25 cellular contexts compared by ENCODE assay signal in genomic region chrX:153297376-153297775, GRCh38. TPM values are rescaled to one million over a fixed set of nuclear protein-coding genes. Genes with fewer than 3 reads are reported as not detected.
DNase-seq lines count a peak whose midpoint lies in the region; ATAC-seq, FAIRE-seq and TF ChIP-seq lines count a peak whose summit lies in the region.
"Had no signal": no experiment of that assay in that cellular context is flagged by ENCODE, and none has a peak within 500 bp of the region (broad histone marks: within the 10 kb centered on the region; RNA-seq: fewer than 3 reads in every experiment).

No MANE protein-coding gene starts in this region.

- FAIRE-seq in bronchial epithelial cell (lab: Jason Lieb, UNC), result peak; percentile 98
- FAIRE-seq: A549, D721Med, GM12878, H54 had no signal

- no peaks in the 10 kb centered on the region for H3K27me3 ChIP-seq in bronchial epithelial cell (ENCODE audit: control insufficient read depth, insufficient read depth, low read length)
- H3K27me3 ChIP-seq: BE2C had no signal

- DNase-seq in HT1080 (ENCODE audit: low read depth), result peak; percentile 2
- no peak for DNase-seq in bronchial epithelial cell (ENCODE audit: low read depth)
- DNase-seq in mucosa of gallbladder (ENCODE audit: low spot score), result peak; percentile 4
- DNase-seq in ureter (ENCODE audit: low spot score), result peak; percentile 4
- no peak for DNase-seq in NCI-H1694 (lab: John Stamatoyannopoulos, UW)
- DNase-seq: 8988T; ACHN; AML-193; BE2C; CD4-positive, alpha-beta T cell; CD8-positive, alpha-beta memory T cell; DMS 273 treated with DMSO at 0.1 percent for 48 hours; DMS79; EL; GDM1; GOT3 had no signal

- no peak overlapping the region for H3K4me3 ChIP-seq in bronchial epithelial cell (ENCODE audit: low read depth, low read length)
- H3K4me3 ChIP-seq: A549; BLaER1 treated with 17β-estradiol and CSF1 and Interleukin-3, amounts not matched to agents 10 nM and 100 nM; GM12878; HAP-1 had no signal

- H3K36me3 ChIP-seq in bronchial epithelial cell (ENCODE audit: control insufficient read depth, insufficient read depth, low read length), result no peaks in the 10 kb centered on the region
- H3K36me3 ChIP-seq: BE2C; BLaER1 treated with 17β-estradiol and CSF1 and Interleukin-3, amounts not matched to agents 10 nM and 100 nM; HAP-1 had no signal

- TF ChIP-seq CTCF in bronchial epithelial cell (IDR thresholded peaks at IDR 0.05; ENCODE audit: insufficient read depth, low read length, severe bottlenecking), result no peak

- ATAC-seq in GM18519 (IDR thresholded peaks at IDR 0.05; ENCODE audit: low FRiP score, unreplicated experiment), result no peak
- ATAC-seq in GM18511 (IDR thresholded peaks at IDR 0.05; ENCODE audit: unreplicated experiment), result no peak
- ATAC-seq: A549, GM12878 had no signal

RNA-seq across cellular contexts. Expression of gene PNMA6F, which starts 24.2 kb away (rescaled TPM):
- total RNA-seq in HT1080 (2014; rRNA removed; shearing (Covaris generic)), result not detected in 2 replicates
- not detected in 2 replicates for polyA plus RNA-seq in HT1080 (2015; cell fraction: cytosol; rRNA removed)
- not detected in 2 replicates for polyA plus RNA-seq in HT1080 (2015; cell fraction: nucleus; rRNA removed)
- total RNA-seq in bronchial epithelial cell (not detected in 2 replicates), mucosa of gallbladder (not detected), ureter (not detected)
- total RNA-seq: CD4-positive, alpha-beta T cell; CD8-positive, alpha-beta memory T cell; GM12878 had no signal
- polyA plus RNA-seq: A549; CD14-positive monocyte; CD8-positive, alpha-beta memory T cell; GM12878 had no signal

RNA-seq across cellular contexts. Expression of gene ZNF275, which starts 36.6 kb away (rescaled TPM):
- total RNA-seq in HT1080 (2014; rRNA removed; shearing (Covaris generic)), result 5.0 and 7.1 TPM in 2 replicates
- 6.4 and 8.7 TPM in 2 replicates for polyA plus RNA-seq in HT1080 (2015; cell fraction: cytosol; rRNA removed)
- polyA plus RNA-seq in HT1080 (2015; cell fraction: nucleus; rRNA removed), result 7.3 and 7.5 TPM in 2 replicates
- total RNA-seq in bronchial epithelial cell, result 3.6 and 3.9 TPM in 2 replicates
- total RNA-seq in mucosa of gallbladder, result 10.3 TPM
- total RNA-seq in ureter, result 13.8 TPM

Comparison
In these comparisons a context has a peak if more than half of its experiments do, and no peak if none do; other contexts are left out.
1. DNase-seq: peak in HT1080 (single experiment), mucosa of gallbladder (single experiment) and ureter (single experiment); none in bronchial epithelial cell (single experiment) and NCI-H1694 (single experiment).